ENCODE assay signal across 1 cellular context in genomic region chr5:74626386-74627222, GRCh38.
TF ChIP-seq lines count a peak whose summit lies in the region.

No MANE protein-coding gene starts in this region.

TF ChIP-seq in HepG2, 621 proteins besides CTCF, POLR2A, EP300 and RAD21 (continued from another document):
- TF ChIP-seq PAF1 (CRISPR knock-in tag; IDR thresholded peaks at IDR 0.05) (peak; percentile 94; the same call in 1 of the 2 replicates), ZNF652 (CRISPR knock-in tag; IDR thresholded peaks at IDR 0.05; ENCODE audit: borderline replicate concordance, low read depth) (peak; percentile 28; the same call in 1 of the 2 replicates), KDM3A (CRISPR knock-in tag; IDR thresholded peaks at IDR 0.05; ENCODE audit: low read depth) (no peak), POLR2AphosphoS5 (IDR thresholded peaks at IDR 0.05; ENCODE audit: low read depth, low read length) (peak; percentile 74), ZNF569 (CRISPR knock-in tag; IDR thresholded peaks at IDR 0.05; ENCODE audit: borderline replicate concordance) (no peak), ZBTB42 (CRISPR knock-in tag; IDR thresholded peaks at IDR 0.05) (no peak), MEIS2 (CRISPR knock-in tag; IDR thresholded peaks at IDR 0.05) (no peak), ZFP1 (CRISPR knock-in tag; IDR thresholded peaks at IDR 0.05) (no peak), TGIF2 (CRISPR knock-in tag; IDR thresholded peaks at IDR 0.05) (0 out of 2 replicates have a peak, but pooled peaks have one; percentile 50), NFIC (IDR thresholded peaks at IDR 0.05; ENCODE audit: low read length) (peak; percentile 44; the same call in 1 of the 2 replicates), BCL6 (CRISPR knock-in tag; IDR thresholded peaks at IDR 0.05) (0 out of 2 replicates have a peak, but pooled peaks have one; percentile 6), RBM22 (optimal IDR thresholded peaks at IDR 0.05; ENCODE audit: low read length) (peak; percentile 99), RCOR2 (CRISPR knock-in tag; IDR thresholded peaks at IDR 0.05) (no peak), SRSF4 (IDR thresholded peaks at IDR 0.05; ENCODE audit: low read depth, low read length, poor library complexity, severe bottlenecking) (no peak), MEIS1 (CRISPR knock-in tag; IDR thresholded peaks at IDR 0.05; ENCODE audit: borderline replicate concordance) (0 out of 2 replicates have a peak, but pooled peaks have one; percentile 36), REXO4 (CRISPR knock-in tag; IDR thresholded peaks at IDR 0.05; ENCODE audit: borderline replicate concordance) (no peak), MIER2 (CRISPR knock-in tag; IDR thresholded peaks at IDR 0.05) (peak; percentile 11; the same call in 1 of the 2 replicates), ZNF24 (IDR thresholded peaks at IDR 0.05) (no peak), SSRP1 (CRISPR knock-in tag; IDR thresholded peaks at IDR 0.05) (peak; percentile 93; the same call in 1 of the 2 replicates), RBAK (CRISPR knock-in tag; IDR thresholded peaks at IDR 0.05) (no peak), NR2C2 (CRISPR knock-in tag; IDR thresholded peaks at IDR 0.05; ENCODE audit: borderline replicate concordance) (no peak)
- TF ChIP-seq, protein P1, sequence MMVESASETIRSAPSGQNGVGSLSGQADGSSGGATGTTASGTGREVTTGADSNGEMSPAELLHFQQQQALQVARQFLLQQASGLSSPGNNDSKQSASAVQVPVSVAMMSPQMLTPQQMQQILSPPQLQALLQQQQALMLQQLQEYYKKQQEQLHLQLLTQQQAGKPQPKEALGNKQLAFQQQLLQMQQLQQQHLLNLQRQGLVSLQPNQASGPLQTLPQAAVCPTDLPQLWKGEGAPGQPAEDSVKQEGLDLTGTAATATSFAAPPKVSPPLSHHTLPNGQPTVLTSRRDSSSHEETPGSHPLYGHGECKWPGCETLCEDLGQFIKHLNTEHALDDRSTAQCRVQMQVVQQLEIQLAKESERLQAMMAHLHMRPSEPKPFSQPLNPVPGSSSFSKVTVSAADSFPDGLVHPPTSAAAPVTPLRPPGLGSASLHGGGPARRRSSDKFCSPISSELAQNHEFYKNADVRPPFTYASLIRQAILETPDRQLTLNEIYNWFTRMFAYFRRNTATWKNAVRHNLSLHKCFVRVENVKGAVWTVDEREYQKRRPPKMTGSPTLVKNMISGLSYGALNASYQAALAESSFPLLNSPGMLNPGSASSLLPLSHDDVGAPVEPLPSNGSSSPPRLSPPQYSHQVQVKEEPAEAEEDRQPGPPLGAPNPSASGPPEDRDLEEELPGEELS (CRISPR knock-in tag; IDR thresholded peaks at IDR 0.05): 0 out of 2 replicates have a peak, but pooled peaks have one; percentile 11
- TF ChIP-seq, protein P2, sequence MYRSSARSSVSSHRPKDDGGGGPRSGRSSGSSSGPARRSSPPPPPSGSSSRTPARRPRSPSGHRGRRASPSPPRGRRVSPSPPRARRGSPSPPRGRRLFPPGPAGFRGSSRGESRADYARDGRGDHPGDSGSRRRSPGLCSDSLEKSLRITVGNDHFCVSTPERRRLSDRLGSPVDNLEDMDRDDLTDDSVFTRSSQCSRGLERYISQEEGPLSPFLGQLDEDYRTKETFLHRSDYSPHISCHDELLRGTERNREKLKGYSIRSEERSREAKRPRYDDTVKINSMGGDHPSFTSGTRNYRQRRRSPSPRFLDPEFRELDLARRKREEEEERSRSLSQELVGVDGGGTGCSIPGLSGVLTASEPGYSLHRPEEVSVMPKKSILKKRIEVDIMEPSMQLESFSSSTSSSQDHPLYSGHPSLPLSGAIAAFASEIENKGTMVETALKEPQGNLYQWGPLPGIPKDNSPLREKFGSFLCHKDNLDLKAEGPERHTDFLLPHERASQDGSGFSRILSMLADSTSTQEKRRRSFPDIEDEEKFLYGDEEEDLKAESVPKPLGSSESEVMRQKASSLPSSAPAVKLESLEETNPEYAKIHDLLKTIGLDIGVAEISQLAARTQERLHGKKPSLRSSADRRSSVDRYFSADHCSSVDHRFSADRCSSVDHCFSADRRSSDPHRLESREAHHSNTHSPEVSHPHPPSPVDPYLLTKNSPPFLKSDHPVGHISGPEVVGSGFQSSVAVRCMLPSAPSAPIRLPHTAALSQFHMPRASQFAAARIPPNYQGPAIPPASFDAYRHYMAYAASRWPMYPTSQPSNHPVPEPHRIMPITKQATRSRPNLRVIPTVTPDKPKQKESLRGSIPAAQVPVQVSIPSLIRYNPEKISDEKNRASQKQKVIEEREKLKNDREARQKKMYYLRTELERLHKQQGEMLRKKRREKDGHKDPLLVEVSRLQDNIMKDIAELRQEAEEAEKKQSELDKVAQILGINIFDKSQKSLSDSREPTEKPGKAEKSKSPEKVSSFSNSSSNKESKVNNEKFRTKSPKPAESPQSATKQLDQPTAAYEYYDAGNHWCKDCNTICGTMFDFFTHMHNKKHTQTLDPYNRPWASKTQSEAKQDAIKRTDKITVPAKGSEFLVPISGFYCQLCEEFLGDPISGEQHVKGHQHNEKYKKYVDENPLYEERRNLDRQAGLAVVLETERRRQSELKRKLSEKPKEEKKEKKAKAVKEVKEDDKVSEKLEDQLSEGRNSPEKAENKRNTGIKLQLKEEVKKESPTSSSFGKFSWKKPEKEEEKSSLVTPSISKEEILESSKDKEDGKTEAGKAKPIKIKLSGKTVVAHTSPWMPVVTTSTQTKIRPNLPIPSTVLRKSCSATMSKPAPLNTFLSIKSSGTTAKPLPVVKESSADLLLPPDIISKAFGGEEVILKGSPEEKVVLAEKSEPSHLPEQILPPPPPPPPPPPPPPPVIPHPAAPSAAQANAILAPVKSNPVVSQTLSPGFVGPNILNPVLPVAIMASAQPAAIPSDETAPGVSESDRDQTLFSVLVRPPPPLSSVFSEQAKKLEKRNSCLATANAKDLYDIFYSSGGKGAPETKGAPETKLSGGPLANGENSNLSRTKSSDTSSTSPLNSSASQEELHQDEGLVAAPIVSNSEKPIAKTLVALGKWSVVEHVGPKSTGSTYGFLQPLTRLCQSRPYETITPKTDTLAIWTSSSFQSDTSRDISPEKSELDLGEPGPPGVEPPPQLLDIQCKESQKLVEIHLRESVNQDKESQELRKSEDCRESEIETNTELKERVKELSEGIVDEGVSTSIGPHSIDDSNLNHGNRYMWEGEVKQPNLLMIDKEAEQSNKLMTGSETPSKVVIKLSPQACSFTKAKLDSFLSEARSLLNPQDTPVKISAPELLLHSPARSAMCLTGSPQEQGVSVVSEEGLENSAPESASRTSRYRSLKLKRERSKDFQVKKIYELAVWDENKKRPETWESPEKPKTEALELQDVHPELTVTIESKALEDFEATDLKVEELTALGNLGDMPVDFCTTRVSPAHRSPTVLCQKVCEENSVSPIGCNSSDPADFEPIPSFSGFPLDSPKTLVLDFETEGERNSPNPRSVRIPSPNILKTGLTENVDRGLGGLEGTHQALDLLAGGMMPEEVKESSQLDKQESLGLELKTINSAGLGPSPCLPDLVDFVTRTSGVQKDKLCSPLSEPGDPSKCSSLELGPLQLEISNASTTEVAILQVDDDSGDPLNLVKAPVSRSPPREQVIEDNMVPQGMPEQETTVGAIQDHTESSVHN (CRISPR knock-in tag; IDR thresholded peaks at IDR 0.05): 0 out of 2 replicates have a peak, but pooled peaks have one; percentile 53
